In the genomic region with DNA sequence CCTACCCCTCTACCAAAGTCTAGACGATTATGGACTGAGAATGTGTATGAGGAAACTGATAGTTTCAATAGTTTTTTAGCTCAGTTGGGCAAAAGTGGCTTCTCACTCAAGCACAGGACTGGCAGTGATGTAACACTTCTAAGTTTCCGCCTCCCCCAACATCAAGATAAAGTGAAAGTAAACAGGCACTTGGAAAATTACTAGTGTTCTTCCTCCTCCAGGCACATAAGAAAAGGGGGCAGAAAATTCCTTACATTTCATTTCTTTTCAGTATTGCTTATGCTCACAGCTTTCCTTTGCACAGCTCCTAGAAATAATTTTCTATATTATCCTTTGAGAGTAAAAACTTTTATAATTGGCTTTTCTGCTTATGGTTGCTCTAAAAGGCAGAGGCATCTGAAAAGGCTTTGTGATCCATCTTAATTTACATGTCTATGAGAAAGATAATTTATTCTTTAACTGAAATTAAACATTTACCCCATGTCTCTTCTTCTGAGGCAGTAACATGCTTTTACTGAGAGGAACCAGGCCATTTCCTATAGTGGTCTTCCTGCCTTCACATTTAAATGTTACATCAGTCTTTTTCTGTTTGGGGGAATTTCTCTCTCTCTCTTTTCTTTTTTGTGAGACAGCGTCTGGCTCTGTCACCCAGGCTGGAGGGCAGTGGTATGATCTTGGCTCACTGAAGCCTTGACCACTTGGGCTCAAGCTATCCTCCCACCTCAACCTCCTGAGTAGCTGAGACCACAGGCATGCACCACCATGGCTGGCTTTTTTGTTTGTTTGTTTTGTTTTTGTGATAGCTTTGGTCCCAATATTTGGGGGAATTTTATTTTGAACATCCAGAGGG, we compare ENCODE assay signal across 1 cellular context.
TF ChIP-seq lines count a peak whose summit lies in the region.

No MANE protein-coding gene starts in this region.

TF ChIP-seq in K562, 482 proteins besides CTCF, POLR2A, EP300 and RAD21 (continued from another document and continues in another):
- TF ChIP-seq, protein P1, sequence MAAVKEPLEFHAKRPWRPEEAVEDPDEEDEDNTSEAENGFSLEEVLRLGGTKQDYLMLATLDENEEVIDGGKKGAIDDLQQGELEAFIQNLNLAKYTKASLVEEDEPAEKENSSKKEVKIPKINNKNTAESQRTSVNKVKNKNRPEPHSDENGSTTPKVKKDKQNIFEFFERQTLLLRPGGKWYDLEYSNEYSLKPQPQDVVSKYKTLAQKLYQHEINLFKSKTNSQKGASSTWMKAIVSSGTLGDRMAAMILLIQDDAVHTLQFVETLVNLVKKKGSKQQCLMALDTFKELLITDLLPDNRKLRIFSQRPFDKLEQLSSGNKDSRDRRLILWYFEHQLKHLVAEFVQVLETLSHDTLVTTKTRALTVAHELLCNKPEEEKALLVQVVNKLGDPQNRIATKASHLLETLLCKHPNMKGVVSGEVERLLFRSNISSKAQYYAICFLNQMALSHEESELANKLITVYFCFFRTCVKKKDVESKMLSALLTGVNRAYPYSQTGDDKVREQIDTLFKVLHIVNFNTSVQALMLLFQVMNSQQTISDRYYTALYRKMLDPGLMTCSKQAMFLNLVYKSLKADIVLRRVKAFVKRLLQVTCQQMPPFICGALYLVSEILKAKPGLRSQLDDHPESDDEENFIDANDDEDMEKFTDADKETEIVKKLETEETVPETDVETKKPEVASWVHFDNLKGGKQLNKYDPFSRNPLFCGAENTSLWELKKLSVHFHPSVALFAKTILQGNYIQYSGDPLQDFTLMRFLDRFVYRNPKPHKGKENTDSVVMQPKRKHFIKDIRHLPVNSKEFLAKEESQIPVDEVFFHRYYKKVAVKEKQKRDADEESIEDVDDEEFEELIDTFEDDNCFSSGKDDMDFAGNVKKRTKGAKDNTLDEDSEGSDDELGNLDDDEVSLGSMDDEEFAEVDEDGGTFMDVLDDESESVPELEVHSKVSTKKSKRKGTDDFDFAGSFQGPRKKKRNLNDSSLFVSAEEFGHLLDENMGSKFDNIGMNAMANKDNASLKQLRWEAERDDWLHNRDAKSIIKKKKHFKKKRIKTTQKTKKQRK (IDR thresholded peaks at IDR 0.05; ENCODE audit: borderline replicate concordance, low read depth, low read length) = no peak
- TF ChIP-seq, protein P2, sequence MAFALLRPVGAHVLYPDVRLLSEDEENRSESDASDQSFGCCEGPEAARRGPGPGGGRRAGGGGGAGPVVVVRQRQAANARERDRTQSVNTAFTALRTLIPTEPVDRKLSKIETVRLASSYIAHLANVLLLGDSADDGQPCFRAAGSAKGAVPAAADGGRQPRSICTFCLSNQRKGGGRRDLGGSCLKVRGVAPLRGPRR (CRISPR knock-in tag; IDR thresholded peaks at IDR 0.05) = no peak
- TF ChIP-seq HSF4 (CRISPR knock-in tag; IDR thresholded peaks at IDR 0.05; ENCODE audit: borderline replicate concordance) (no peak), SETDB1 (IDR thresholded peaks at IDR 0.05; ENCODE audit: low read length) (no peak), MTA2 (IDR thresholded peaks at IDR 0.05; ENCODE audit: low read depth) (0 out of 2 replicates have a peak, but pooled peaks have one; percentile 26), RBM14 (IDR thresholded peaks at IDR 0.05; ENCODE audit: borderline replicate concordance, insufficient read depth, low read depth, low read length) (no peak), TAF9B (IDR thresholded peaks at IDR 0.05; ENCODE audit: partially characterized antibody) (peak; percentile 32), NONO (IDR thresholded peaks at IDR 0.05; ENCODE audit: low read depth in 2 of 2, low read length in 1 of 2) (no peak), TAL1 (IDR thresholded peaks at IDR 0.05) (0 out of 2 replicates have a peak, but pooled peaks have one; percentile 8), FOXJ2 (tag; IDR thresholded peaks at IDR 0.05) (peak; percentile 95), ZNF324 (CRISPR knock-in tag; IDR thresholded peaks at IDR 0.05) (no peak), ZFP36 (IDR thresholded peaks at IDR 0.05; ENCODE audit: low read depth, low read length, partially characterized antibody) (no peak), NCOR1 (IDR thresholded peaks at IDR 0.05) (peak; percentile 46; the same call in 1 of the 2 replicates), MYC (IDR thresholded peaks at IDR 0.05; ENCODE audit: low read depth, low read length) (peak; percentile 34), MYC (CRISPR knock-in tag; IDR thresholded peaks at IDR 0.05; ENCODE audit: borderline replicate concordance, low read depth) (no peak), GABPA (tag; conservative IDR thresholded peaks at IDR 0.05; ENCODE audit: low read depth) (0 out of 2 replicates have a peak, but pooled peaks have one; percentile 32)
- TF ChIP-seq, protein P3, sequence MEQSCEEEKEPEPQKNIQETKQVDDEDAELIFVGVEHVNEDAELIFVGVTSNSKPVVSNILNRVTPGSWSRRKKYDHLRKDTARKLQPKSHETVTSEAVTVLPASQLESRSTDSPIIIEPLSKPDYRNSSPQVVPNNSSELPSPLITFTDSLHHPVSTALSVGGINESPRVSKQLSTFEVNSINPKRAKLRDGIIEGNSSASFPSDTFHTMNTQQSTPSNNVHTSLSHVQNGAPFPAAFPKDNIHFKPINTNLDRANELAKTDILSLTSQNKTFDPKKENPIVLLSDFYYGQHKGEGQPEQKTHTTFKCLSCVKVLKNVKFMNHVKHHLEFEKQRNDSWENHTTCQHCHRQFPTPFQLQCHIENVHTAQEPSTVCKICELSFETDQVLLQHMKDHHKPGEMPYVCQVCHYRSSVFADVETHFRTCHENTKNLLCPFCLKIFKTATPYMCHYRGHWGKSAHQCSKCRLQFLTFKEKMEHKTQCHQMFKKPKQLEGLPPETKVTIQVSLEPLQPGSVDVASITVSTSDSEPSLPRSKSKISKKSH (CRISPR knock-in tag; IDR thresholded peaks at IDR 0.05) = no peak
- TF ChIP-seq, protein P4, sequence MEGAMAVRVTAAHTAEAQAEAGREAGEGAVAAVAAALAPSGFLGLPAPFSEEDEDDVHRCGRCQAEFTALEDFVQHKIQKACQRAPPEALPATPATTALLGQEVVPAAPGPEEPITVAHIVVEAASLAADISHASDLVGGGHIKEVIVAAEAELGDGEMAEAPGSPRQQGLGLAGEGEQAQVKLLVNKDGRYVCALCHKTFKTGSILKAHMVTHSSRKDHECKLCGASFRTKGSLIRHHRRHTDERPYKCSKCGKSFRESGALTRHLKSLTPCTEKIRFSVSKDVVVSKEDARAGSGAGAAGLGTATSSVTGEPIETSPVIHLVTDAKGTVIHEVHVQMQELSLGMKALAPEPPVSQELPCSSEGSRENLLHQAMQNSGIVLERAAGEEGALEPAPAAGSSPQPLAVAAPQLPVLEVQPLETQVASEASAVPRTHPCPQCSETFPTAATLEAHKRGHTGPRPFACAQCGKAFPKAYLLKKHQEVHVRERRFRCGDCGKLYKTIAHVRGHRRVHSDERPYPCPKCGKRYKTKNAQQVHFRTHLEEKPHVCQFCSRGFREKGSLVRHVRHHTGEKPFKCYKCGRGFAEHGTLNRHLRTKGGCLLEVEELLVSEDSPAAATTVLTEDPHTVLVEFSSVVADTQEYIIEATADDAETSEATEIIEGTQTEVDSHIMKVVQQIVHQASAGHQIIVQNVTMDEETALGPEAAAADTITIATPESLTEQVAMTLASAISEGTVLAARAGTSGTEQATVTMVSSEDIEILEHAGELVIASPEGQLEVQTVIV (CRISPR knock-in tag; IDR thresholded peaks at IDR 0.05; ENCODE audit: borderline replicate concordance) = no peak
- TF ChIP-seq, protein P5, sequence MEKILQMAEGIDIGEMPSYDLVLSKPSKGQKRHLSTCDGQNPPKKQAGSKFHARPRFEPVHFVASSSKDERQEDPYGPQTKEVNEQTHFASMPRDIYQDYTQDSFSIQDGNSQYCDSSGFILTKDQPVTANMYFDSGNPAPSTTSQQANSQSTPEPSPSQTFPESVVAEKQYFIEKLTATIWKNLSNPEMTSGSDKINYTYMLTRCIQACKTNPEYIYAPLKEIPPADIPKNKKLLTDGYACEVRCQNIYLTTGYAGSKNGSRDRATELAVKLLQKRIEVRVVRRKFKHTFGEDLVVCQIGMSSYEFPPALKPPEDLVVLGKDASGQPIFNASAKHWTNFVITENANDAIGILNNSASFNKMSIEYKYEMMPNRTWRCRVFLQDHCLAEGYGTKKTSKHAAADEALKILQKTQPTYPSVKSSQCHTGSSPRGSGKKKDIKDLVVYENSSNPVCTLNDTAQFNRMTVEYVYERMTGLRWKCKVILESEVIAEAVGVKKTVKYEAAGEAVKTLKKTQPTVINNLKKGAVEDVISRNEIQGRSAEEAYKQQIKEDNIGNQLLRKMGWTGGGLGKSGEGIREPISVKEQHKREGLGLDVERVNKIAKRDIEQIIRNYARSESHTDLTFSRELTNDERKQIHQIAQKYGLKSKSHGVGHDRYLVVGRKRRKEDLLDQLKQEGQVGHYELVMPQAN (IDR thresholded peaks at IDR 0.05; ENCODE audit: borderline replicate concordance) = no peak
- TF ChIP-seq, protein P6, sequence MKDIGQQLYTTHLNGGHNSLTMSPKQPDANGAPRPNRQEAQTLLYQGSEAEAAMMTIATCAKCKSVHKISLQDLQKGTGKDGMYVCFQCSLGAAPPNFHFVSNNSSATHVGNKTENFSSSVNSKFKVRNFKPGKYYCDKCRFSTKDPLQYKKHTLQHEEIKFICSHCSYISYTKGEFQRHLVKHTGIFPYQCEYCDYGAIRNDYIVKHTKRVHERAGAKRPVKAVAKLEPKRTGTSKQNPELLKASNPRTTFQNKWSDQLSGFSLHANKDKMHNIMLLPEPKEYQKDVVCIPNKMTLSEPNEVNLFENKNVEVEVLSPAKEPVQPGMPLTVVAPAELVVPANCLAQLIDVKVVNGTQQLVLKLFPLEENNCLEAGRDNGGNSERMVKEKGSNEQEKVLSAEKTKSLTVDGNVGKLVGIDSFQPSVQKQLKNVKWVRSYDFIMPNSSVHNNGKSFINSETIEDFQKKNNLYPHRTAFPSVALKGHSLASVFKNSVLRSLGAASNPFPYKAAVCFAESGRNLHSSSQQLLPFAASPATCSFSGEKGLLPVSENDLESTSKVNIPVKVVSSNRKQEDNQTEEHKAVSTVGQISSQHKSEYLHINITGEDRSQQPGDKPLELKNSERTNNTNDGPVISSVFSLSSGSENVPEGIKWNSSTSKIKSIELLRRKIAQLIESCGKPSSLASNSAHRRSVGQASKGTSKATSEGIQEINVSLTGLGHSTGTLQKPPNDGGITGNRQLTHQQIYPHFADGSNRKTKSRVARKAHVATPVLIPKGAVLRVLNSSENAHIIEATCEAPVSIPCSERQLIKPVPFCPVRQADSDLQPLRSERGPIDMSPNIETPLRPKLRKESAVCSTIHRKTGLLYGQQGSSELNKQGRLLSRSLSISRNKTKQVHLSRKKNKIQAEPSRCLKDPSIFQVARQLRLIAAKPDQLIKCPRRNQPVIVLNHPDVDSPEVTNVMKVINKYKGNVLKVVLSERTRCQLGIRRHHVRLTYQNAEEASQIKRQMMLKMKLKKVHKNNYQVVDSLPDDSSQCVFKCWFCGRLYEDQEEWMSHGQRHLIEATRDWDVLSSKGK (CRISPR knock-in tag; IDR thresholded peaks at IDR 0.05) = no peak
- TF ChIP-seq, protein P7, sequence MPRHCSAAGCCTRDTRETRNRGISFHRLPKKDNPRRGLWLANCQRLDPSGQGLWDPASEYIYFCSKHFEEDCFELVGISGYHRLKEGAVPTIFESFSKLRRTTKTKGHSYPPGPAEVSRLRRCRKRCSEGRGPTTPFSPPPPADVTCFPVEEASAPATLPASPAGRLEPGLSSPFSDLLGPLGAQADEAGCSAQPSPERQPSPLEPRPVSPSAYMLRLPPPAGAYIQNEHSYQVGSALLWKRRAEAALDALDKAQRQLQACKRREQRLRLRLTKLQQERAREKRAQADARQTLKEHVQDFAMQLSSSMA (CRISPR knock-in tag; IDR thresholded peaks at IDR 0.05) = no peak
- TF ChIP-seq, protein P8, sequence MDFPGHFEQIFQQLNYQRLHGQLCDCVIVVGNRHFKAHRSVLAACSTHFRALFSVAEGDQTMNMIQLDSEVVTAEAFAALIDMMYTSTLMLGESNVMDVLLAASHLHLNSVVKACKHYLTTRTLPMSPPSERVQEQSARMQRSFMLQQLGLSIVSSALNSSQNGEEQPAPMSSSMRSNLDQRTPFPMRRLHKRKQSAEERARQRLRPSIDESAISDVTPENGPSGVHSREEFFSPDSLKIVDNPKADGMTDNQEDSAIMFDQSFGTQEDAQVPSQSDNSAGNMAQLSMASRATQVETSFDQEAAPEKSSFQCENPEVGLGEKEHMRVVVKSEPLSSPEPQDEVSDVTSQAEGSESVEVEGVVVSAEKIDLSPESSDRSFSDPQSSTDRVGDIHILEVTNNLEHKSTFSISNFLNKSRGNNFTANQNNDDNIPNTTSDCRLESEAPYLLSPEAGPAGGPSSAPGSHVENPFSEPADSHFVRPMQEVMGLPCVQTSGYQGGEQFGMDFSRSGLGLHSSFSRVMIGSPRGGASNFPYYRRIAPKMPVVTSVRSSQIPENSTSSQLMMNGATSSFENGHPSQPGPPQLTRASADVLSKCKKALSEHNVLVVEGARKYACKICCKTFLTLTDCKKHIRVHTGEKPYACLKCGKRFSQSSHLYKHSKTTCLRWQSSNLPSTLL (IDR thresholded peaks at IDR 0.05) = no peak
